In the genomic region with DNA sequence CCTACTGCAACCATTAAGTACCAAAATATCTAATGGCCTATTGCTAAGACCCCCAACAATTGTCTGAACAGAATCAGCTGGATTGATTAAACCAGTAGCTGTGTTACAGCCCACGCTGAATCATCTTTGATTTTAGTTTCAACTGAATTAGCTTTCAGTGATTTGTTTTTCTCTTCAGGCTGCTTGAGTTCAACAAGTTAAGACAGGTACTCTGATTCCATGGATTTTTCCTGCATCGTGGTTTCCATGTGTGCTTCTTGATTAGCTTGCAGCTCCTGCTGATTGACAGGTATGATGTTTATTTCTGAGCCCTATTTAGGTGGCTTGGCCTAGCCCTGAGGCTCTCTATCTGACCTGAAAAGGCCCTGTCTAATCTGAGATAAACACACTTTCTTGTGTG, we compare ENCODE assay signal across 32 cellular contexts.
"Had no signal": no experiment of that assay in that cellular context is flagged by ENCODE, and none has a peak within 500 bp of the region (broad histone marks: within the 10 kb centered on the region; RNA-seq: fewer than 3 reads in every experiment).

No MANE protein-coding gene starts in this region.

- H3K27me3 ChIP-seq: ascending aorta, body of pancreas, Peyer's patch, SJCRH30 had no signal

- H3K4me3 ChIP-seq: ascending aorta, body of pancreas, Peyer's patch, SJCRH30, SK-N-MC had no signal

- DNase-seq: activated CD4-positive, alpha-beta T cell treated with anti-CD3 and anti-CD28 coated beads for 36 hours; activated CD4-positive, alpha-beta T cell treated with anti-CD3 and anti-CD28 coated beads, Interleukin-2, amount 10 ng/mL, durations not matched to agents 7 days and 5 days; activated CD4-positive, alpha-beta T cell treated with anti-CD3 and anti-CD28 coated beads, Interleukin-2, amount 50 U/mL, for 48 hours; activated CD8-positive, alpha-beta T cell treated with anti-CD3 and anti-CD28 coated beads, Interleukin-2, amount 10 ng/mL, durations not matched to agents 7 days and 5 days; activated gamma-delta T cell; activated naive CD4-positive, alpha-beta T cell treated with Interleukin-2 at 50 U/mL for 16 hours; activated naive CD8-positive, alpha-beta T cell treated with anti-CD3 and anti-CD28 coated beads, Interleukin-2, amount 10 ng/mL, durations not matched to agents 7 days and 5 days; activated T-cell treated with anti-CD3 and anti-CD28 coated beads, Interleukin-2, amount 50 U/mL, for 24 hours; amygdala; body of pancreas; central memory CD4-positive, alpha-beta T cell; Karpas-422; KBM-7; NCI-H1105; NCI-H1417 treated with DMSO at 0.1 percent for 48 hours; NCI-H187 treated with DMSO at 0.1 percent for 48 hours; NCI-H2081 treated with DMSO at 0.1 percent for 48 hours; NCI-H2171; NCI-H510A; NCI-H526; NCI-H748 treated with DMSO at 0.1 percent for 48 hours; NK-92 treated with Interleukin-12 subunit alpha and Interleukin-12 subunit beta, amount 100 ng/mL, for 24 hours; PC-3; Peyer's patch; Right ventricle myocardium superior; RPMI8226; SJCRH30 had no signal

- H3K27ac ChIP-seq: ascending aorta, body of pancreas, Peyer's patch, SJCRH30, SK-N-MC had no signal

- FAIRE-seq: TTC549 had no signal

- H3K4me1 ChIP-seq: ascending aorta, body of pancreas, Peyer's patch, SJCRH30 had no signal

- H3K36me3 ChIP-seq: ascending aorta, Peyer's patch, SJCRH30 had no signal

- ATAC-seq: activated CD4-positive, alpha-beta T cell treated with anti-CD3 and anti-CD28 coated beads for 36 hours; activated CD4-positive, CD25-positive, alpha-beta regulatory T cell treated with anti-CD3 and anti-CD28 coated beads, Interleukin-2, amount 50 U/mL, for 24 hours; activated CD8-positive, alpha-beta T cell treated with anti-CD3 and anti-CD28 coated beads, Interleukin-2, amount 10 ng/mL, durations not matched to agents 7 days and 5 days; body of pancreas; PC-3; WTC11 had no signal
